Comparison of ENCODE assay signal across 15 cellular contexts in genomic region chr2:173989886-173990744, GRCh38. TPM values are rescaled to one million over a fixed set of nuclear protein-coding genes. Genes with fewer than 3 reads are reported as not detected.
A peak's percentile ranks its signal among the peaks of the same experiment; 100 is the strongest.
DNase-seq lines count a peak whose midpoint lies in the region; ATAC-seq and TF ChIP-seq lines count a peak whose summit lies in the region.
"Had no signal": no experiment of that assay in that cellular context is flagged by ENCODE, and none has a peak within 500 bp of the region (broad histone marks: within the 10 kb centered on the region; RNA-seq: fewer than 3 reads in every experiment).

No MANE protein-coding gene starts in this region.

- intact Hi-C loops in gastrocnemius medialis (cut with DNase I; ENCODE audit: low total_unique reads) (no loop called here), thyroid gland (cut with DNase I) (no loop called here)

- H3K9me3 ChIP-seq in fibroblast of lung (ENCODE audit: control insufficient read depth, insufficient read depth, low read depth, low read length) (no peaks in the 10 kb centered on the region), gastrocnemius medialis (no peaks in the 10 kb centered on the region), thyroid gland (no peaks in the 10 kb centered on the region)
- H3K9me3 ChIP-seq: body of pancreas had no signal

- no peaks in the 10 kb centered on the region for H3K79me2 ChIP-seq in fibroblast of lung (ENCODE audit: control insufficient read depth, insufficient read depth, low read length)

- peaks cover 11% of the 10 kb centered on the region for H3K4me1 ChIP-seq in fibroblast of lung (ENCODE audit: control insufficient read depth, extremely low read depth, insufficient read depth, low read length)
- peaks cover 46 to 48% of the 10 kb centered on the region in 2 donors for H3K4me1 ChIP-seq in gastrocnemius medialis
- peaks cover 27 to 34% of the 10 kb centered on the region in 2 donors for H3K4me1 ChIP-seq in thyroid gland

- H4K20me1 ChIP-seq in fibroblast of lung (ENCODE audit: control insufficient read depth, extremely low read depth, insufficient read depth, low read length), result no peaks in the 10 kb centered on the region

- peaks cover 7% of the 10 kb centered on the region for H3K27me3 ChIP-seq in fibroblast of lung (ENCODE audit: control insufficient read depth, insufficient read depth, low read length)
- H3K27me3 ChIP-seq in gastrocnemius medialis, result no peaks in the 10 kb centered on the region
- H3K27me3 ChIP-seq in thyroid gland, result no peaks in the 10 kb centered on the region
- H3K27me3 ChIP-seq: body of pancreas had no signal

- peak; percentile 25 for ATAC-seq in GM18909 (IDR thresholded peaks at IDR 0.05; ENCODE audit: poor library complexity, unreplicated experiment)
- ATAC-seq in HG03460 (IDR thresholded peaks at IDR 0.05; ENCODE audit: unreplicated experiment), result peak; percentile 31
- no peak for ATAC-seq in gastrocnemius medialis

- no peak overlapping the region for H3K4me2 ChIP-seq in fibroblast of lung (ENCODE audit: extremely low read depth, insufficient read depth, low read length)

- H3K9ac ChIP-seq in fibroblast of lung (ENCODE audit: insufficient read depth, low read length), result no peak overlapping the region

- TF ChIP-seq CTCF in fibroblast of lung (conservative IDR thresholded peaks at IDR 0.05 in 1 of 2, IDR thresholded peaks at IDR 0.05 in 1 of 2; ENCODE audit: low read depth in 1 of 2, low read length in 2 of 2), result no peak
- no peak for TF ChIP-seq CTCF in gastrocnemius medialis (IDR thresholded peaks at IDR 0.05 in 4 of 5, conservative IDR thresholded peaks at IDR 0.05 in 1 of 5)
- TF ChIP-seq CTCF in thyroid gland (IDR thresholded peaks at IDR 0.05), result no peak

- no peak for DNase-seq in fibroblast of lung (ENCODE audit: low read depth in 2 of 2)
- DNase-seq in gastrocnemius medialis, result no peak
- DNase-seq in NCI-H446 (lab: John Stamatoyannopoulos, UW), result no peak
- no peak for DNase-seq in activated naive CD4-positive, alpha-beta T cell treated with Interleukin-2 at 50 U/mL for 16 hours
- DNase-seq in thyroid gland, result no peak
- DNase-seq in NCI-H2081 treated with DMSO at 0.1 percent for 48 hours (lab: John Stamatoyannopoulos, UW), result no peak
- DNase-seq: activated CD4-positive, alpha-beta T cell treated with anti-CD3 and anti-CD28 coated beads for 4 hours; activated T-cell treated with anti-CD3 and anti-CD28 coated beads, Interleukin-2, amount 50 U/mL, for 48 hours; body of pancreas; DND-41; HFFc6; mammary epithelial cell; stimulated activated CD4-positive, alpha-beta T cell treated with anti-CD3 and anti-CD28 coated beads, Interleukin-2, amount 100 ng/mL, for 24 hours had no signal

- WGBS in thyroid gland, 2 donors, result 63 to 78% methylated on average over 10 of the region's 10 CpGs

- TF ChIP-seq POLR2A in gastrocnemius medialis (IDR thresholded peaks at IDR 0.05) (no peak), thyroid gland (IDR thresholded peaks at IDR 0.05) (no peak)

- peak overlapping the region; percentile 45 for H2AFZ ChIP-seq in fibroblast of lung (ENCODE audit: low read length)

- H3K36me3 ChIP-seq in fibroblast of lung (ENCODE audit: control insufficient read depth, insufficient read depth, low read length) (no peaks in the 10 kb centered on the region), gastrocnemius medialis (no peaks in the 10 kb centered on the region), thyroid gland (no peaks in the 10 kb centered on the region)

- H3K27ac ChIP-seq in fibroblast of lung (ENCODE audit: insufficient read depth, low read length) (no peak overlapping the region), gastrocnemius medialis (peak overlapping the region; percentile 48 to 72 (median 60)), thyroid gland (no peak overlapping the region)

- in situ Hi-C loops in gastrocnemius medialis (cut with MboI; ENCODE audit: low sequenced_read_pairs in 4 of 4), result no loop called here

- H3K4me3 ChIP-seq in fibroblast of lung (replicated peaks in 1 of 4; ENCODE audit: control extremely low read depth in 1 of 4, insufficient read depth in 1 of 4, low read depth in 3 of 4, low read length in 4 of 4) (no peak overlapping the region), gastrocnemius medialis (no peak overlapping the region), thyroid gland (replicated peaks in 1 of 3) (no peak overlapping the region)
- H3K4me3 ChIP-seq: body of pancreas had no signal

RNA-seq across cellular contexts. Expression of gene SP3, which starts 24.9 kb away (rescaled TPM):
- total RNA-seq in fibroblast of lung, result 124 and 125 TPM in 2 replicates
- polyA plus RNA-seq in fibroblast of lung, result 52.2 and 64.1 TPM in 2 replicates
- 33.3 and 34.4 TPM in 2 replicates for polyA plus RNA-seq in fibroblast of lung (2012)
- polyA minus RNA-seq in fibroblast of lung (ENCODE audit: low replicate concordance), result 36.7 and 44.8 TPM in 2 replicates
- total RNA-seq in gastrocnemius medialis, result 10 to 100 TPM; 47.9 to 68.9 (median 58.7) TPM
- total RNA-seq in thyroid gland, result 100 to 1,000 TPM; 152 to 237 (median 186) TPM

Comparison
In these comparisons a context has a peak if more than half of its experiments do, and no peak if none do; other contexts are left out.
1. ATAC-seq: peak in GM18909 (single experiment) and HG03460 (single experiment); none in gastrocnemius medialis (0 of 2).
2. H3K27ac ChIP-seq: peak in gastrocnemius medialis (4 of 4); none in fibroblast of lung (single experiment) and thyroid gland (0 of 3).